20 cellular contexts compared by ENCODE assay signal in genomic region chr5:3954189-3954588, GRCh38.
"Had no signal": no experiment of that assay in that cellular context is flagged by ENCODE, and none has a peak within 500 bp of the region (broad histone marks: within the 10 kb centered on the region; RNA-seq: fewer than 3 reads in every experiment).

No MANE protein-coding gene starts in this region.

- H3K27ac Mint-ChIP-seq: naive B cell; nephron; neural progenitor cell; stimulated activated memory B cell treated with anti-CD40 and anti-IgM and Interleukin-4, amounts not matched to agents 10 μg/mL and 1 μg/mL and 100 μg/mL, for 72 hours; stimulated activated naive CD8-positive, alpha-beta T cell treated with anti-CD3 and anti-CD28 coated beads, Interleukin-15, Interleukin-2, amounts not matched to agents 100 ng/mL and 50 ng/mL, for 24 hours had no signal

- ATAC-seq: left ventricle myocardium superior; lower lobe of right lung; stimulated activated memory B cell treated with anti-CD40 and anti-IgM and Interleukin-4, amounts not matched to agents 10 μg/mL and 1 μg/mL and 100 μg/mL, for 72 hours had no signal

- H3K36me3 ChIP-seq: lower lobe of right lung, neural progenitor cell, prostate gland, right atrium auricular region, sigmoid colon, thoracic aorta, tibial nerve, upper lobe of left lung had no signal

- H3K4me1 Mint-ChIP-seq: nephron; neural progenitor cell; stimulated activated memory B cell treated with anti-CD40 and anti-IgM and Interleukin-4, amounts not matched to agents 10 μg/mL and 1 μg/mL and 100 μg/mL, for 72 hours had no signal

- H3K27ac ChIP-seq: dorsolateral prefrontal cortex, lower lobe of right lung, neural progenitor cell, prostate gland, right atrium auricular region, sigmoid colon, thoracic aorta, tibial nerve, upper lobe of left lung had no signal

- H2AFZ ChIP-seq: neural progenitor cell had no signal

- DNase-seq: dorsolateral prefrontal cortex; effector CD4-positive, alpha-beta T cell; left ventricle myocardium superior; lower lobe of right lung; naive B cell; sigmoid colon; stimulated activated CD4-positive, alpha-beta T cell treated with anti-CD3 and anti-CD28 coated beads, Interleukin-4, amount 100 ng/mL, for 4 hours; upper lobe of left lung had no signal

- H3K9ac ChIP-seq: neural progenitor cell had no signal

- H3K4me1 ChIP-seq: lower lobe of right lung, neural progenitor cell, prostate gland, right atrium auricular region, sigmoid colon, tibial nerve, upper lobe of left lung had no signal

- H3K9me3 ChIP-seq: lower lobe of right lung, prostate gland, right atrium auricular region, thoracic aorta, upper lobe of left lung had no signal

- H3K4me3 Mint-ChIP-seq: naive B cell; nephron; neural progenitor cell; stimulated activated memory B cell treated with anti-CD40 and anti-IgM and Interleukin-4, amounts not matched to agents 10 μg/mL and 1 μg/mL and 100 μg/mL, for 72 hours; stimulated activated naive CD8-positive, alpha-beta T cell treated with anti-CD3 and anti-CD28 coated beads, Interleukin-15, Interleukin-2, amounts not matched to agents 100 ng/mL and 50 ng/mL, for 24 hours had no signal

- H3K4me3 ChIP-seq: dorsolateral prefrontal cortex, lower lobe of right lung, neural progenitor cell, prostate gland, right atrium auricular region, sigmoid colon, thoracic aorta, tibial nerve, upper lobe of left lung had no signal

- H3K27me3 Mint-ChIP-seq: naive B cell; stimulated activated memory B cell treated with anti-CD40 and anti-IgM and Interleukin-4, amounts not matched to agents 10 μg/mL and 1 μg/mL and 100 μg/mL, for 72 hours had no signal

- H3K36me3 Mint-ChIP-seq: naive B cell; neural progenitor cell; stimulated activated memory B cell treated with anti-CD40 and anti-IgM and Interleukin-4, amounts not matched to agents 10 μg/mL and 1 μg/mL and 100 μg/mL, for 72 hours had no signal

- H3K4me2 ChIP-seq: neural progenitor cell had no signal

- H3K27me3 ChIP-seq: neural progenitor cell, right atrium auricular region, sigmoid colon, tibial nerve, upper lobe of left lung had no signal

- FAIRE-seq: colon, frontal cortex, keratinocyte, urothelium cell line had no signal
